19 cellular contexts compared by ENCODE assay signal in the genomic region with DNA sequence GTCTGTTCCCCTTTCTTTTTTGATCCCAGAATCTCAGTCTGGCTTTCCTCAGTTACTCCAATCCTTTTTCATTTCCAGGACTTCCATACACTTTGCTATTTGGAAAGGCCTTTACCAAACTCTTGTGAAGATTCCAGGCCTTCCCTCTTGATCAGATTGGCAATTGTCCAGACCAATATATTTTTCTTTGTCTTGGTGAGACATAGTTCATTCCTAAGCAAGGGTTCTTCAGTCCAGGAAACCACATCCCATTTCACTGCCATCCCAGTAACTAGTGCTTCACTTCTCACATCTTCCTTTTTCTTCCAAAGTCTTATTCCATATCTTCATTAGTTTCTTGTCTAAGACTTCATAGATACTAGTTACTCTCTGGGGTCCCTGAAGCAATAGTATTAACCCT. TPM values are rescaled to one million over a fixed set of nuclear protein-coding genes. Genes with fewer than 3 reads are reported as not detected.
A peak's percentile ranks its signal among the peaks of the same experiment; 100 is the strongest.
DNase-seq lines count a peak whose midpoint lies in the region; ATAC-seq, FAIRE-seq and TF ChIP-seq lines count a peak whose summit lies in the region.
"Had no signal": no experiment of that assay in that cellular context is flagged by ENCODE, and none has a peak within 500 bp of the region (broad histone marks: within the 10 kb centered on the region; RNA-seq: fewer than 3 reads in every experiment).

No MANE protein-coding gene starts in this region.

- H2BK120ac ChIP-seq in neuronal stem cell (ENCODE audit: low read depth, low read length), result no peak overlapping the region

- H2AFZ ChIP-seq in neuronal stem cell (ENCODE audit: low read length), result peak overlapping the region; percentile 4

- FAIRE-seq in H54 (lab: Jason Lieb, UNC), result no peak
- FAIRE-seq: D721Med, endometrium, islet of Langerhans had no signal

- no peak overlapping the region for H3K23ac ChIP-seq in neuronal stem cell (ENCODE audit: low read depth, low read length, poor library complexity)

- no peak overlapping the region for H2BK15ac ChIP-seq in neuronal stem cell (ENCODE audit: low read length)

- H3K27me3 ChIP-seq in neuronal stem cell (ENCODE audit: control insufficient read depth in 3 of 3, insufficient read depth in 3 of 3, low read depth in 1 of 3, low read length in 3 of 3) (no peaks in the 10 kb centered on the region), MG63 (no peaks in the 10 kb centered on the region)
- H3K27me3 ChIP-seq: neutrophil, suprapubic skin had no signal

- no peak overlapping the region for H3K4me2 ChIP-seq in neuronal stem cell (ENCODE audit: insufficient read depth, low read length, poor library complexity, severe bottlenecking)

- ATAC-seq in HG03457 (IDR thresholded peaks at IDR 0.05; ENCODE audit: unreplicated experiment) (no peak), HG02571 (IDR thresholded peaks at IDR 0.05; ENCODE audit: unreplicated experiment) (no peak)
- ATAC-seq: sciatic nerve had no signal

- no peak overlapping the region for H3K9ac ChIP-seq in neuronal stem cell (ENCODE audit: low read depth, low read length, poor library complexity)

- peaks cover 0 to 7% of the 10 kb centered on the region in 2 donors for H3K4me1 ChIP-seq in neuronal stem cell (ENCODE audit: control insufficient read depth in 2 of 2, insufficient read depth in 1 of 2, low read depth in 1 of 2, low read length in 2 of 2)

- H3K14ac ChIP-seq in neuronal stem cell (ENCODE audit: low read length), result no peak overlapping the region

- H4K8ac ChIP-seq in neuronal stem cell (ENCODE audit: low read depth, low read length), result no peak overlapping the region

- H3K9me3 ChIP-seq in neuronal stem cell (replicated peaks in 1 of 2; ENCODE audit: control insufficient read depth in 2 of 2, insufficient read depth in 1 of 2, low read depth in 1 of 2, low read length in 2 of 2), result peaks cover 0 to 4% of the 10 kb centered on the region in 2 donors
- peaks cover 2% of the 10 kb centered on the region; the same call in 1 of the 2 replicates for H3K9me3 ChIP-seq in MG63
- H3K9me3 ChIP-seq: neutrophil, suprapubic skin had no signal

- H3K4ac ChIP-seq in neuronal stem cell (ENCODE audit: low read length), result no peak overlapping the region

- DNase-seq in Daoy (ENCODE audit: low read depth) (peak; percentile 51), NCI-H226 (peak; percentile 90), epithelial cell of prostate (ENCODE audit: low read depth, low spot score) (peak; percentile 6), neuronal stem cell (ENCODE audit: low spot score) (no peak), H54 (ENCODE audit: insufficient read length, low spot score) (no peak), MG63 (no peak)
- DNase-seq: activated CD4-positive, alpha-beta T cell treated with anti-CD3 and anti-CD28 coated beads, Interleukin-2, amount 50 U/mL, for 4 hours; activated T-cell treated with anti-CD3 and anti-CD28 coated beads, Interleukin-2, amount 50 U/mL, for 24 hours; central memory CD4-positive, alpha-beta T cell; NCI-H774; RPMI8226 had no signal

- H3K36me3 ChIP-seq in neuronal stem cell (replicated peaks in 1 of 2; ENCODE audit: control insufficient read depth in 2 of 2, insufficient read depth in 2 of 2, low read length in 2 of 2) (no peaks in the 10 kb centered on the region), MG63 (peaks cover 11% of the 10 kb centered on the region)
- H3K36me3 ChIP-seq: neutrophil, suprapubic skin had no signal

- TF ChIP-seq POLR2A in H54 (IDR thresholded peaks at IDR 0.05; ENCODE audit: low read depth, low read length), result no peak

- H2AK5ac ChIP-seq in neuronal stem cell (ENCODE audit: low read depth, low read length), result no peak overlapping the region

- H3K27ac ChIP-seq in epithelial cell of prostate, result no peak overlapping the region
- no peak overlapping the region for H3K27ac ChIP-seq in neuronal stem cell (replicated peaks; ENCODE audit: low read length)
- H3K27ac ChIP-seq: neutrophil, suprapubic skin had no signal

- H3K4me3 ChIP-seq in neuronal stem cell (ENCODE audit: low read length in 2 of 2) (no peak overlapping the region), MG63 (no peak overlapping the region)
- H3K4me3 ChIP-seq: suprapubic skin had no signal

- no peaks in the 10 kb centered on the region for H3K79me1 ChIP-seq in neuronal stem cell (ENCODE audit: low read depth, low read length)

- no peak overlapping the region for H3K18ac ChIP-seq in neuronal stem cell (ENCODE audit: low read length)

- H2BK12ac ChIP-seq in neuronal stem cell (ENCODE audit: low read length), result no peak overlapping the region

- H2BK5ac ChIP-seq in neuronal stem cell (ENCODE audit: low read length), result no peak overlapping the region

- H4K91ac ChIP-seq in neuronal stem cell (ENCODE audit: low read depth, low read length, poor library complexity), result no peak overlapping the region

RNA-seq across cellular contexts. Expression of a gene that starts 2.1 kb away (rescaled TPM):
- total RNA-seq in Daoy (2014; rRNA removed; shearing (Covaris generic)), result not detected in 2 replicates
- 0.07 TPM for polyA plus RNA-seq in neuronal stem cell (2013, experiment 1 of 2)
- polyA plus RNA-seq in neuronal stem cell (2013, experiment 2 of 2), result 0.04 TPM
- total RNA-seq in MG63 (2014; rRNA removed; shearing (Covaris generic); ENCODE audit: low replicate concordance), result 4.0 TPM in 2 replicates

Comparison
In these comparisons a context has a peak if more than half of its experiments do, and no peak if none do; other contexts are left out.
1. DNase-seq: peak in Daoy (single experiment), NCI-H226 (single experiment) and epithelial cell of prostate (single experiment); none in neuronal stem cell (single experiment), H54 (single experiment) and MG63 (single experiment).